21 cellular contexts compared by ENCODE assay signal in genomic region chr10:119505131-119505551, GRCh38. TPM values are rescaled to one million over a fixed set of nuclear protein-coding genes. Genes with fewer than 3 reads are reported as not detected.
DNase-seq lines count a peak whose midpoint lies in the region; ATAC-seq, FAIRE-seq and TF ChIP-seq lines count a peak whose summit lies in the region.
"Had no signal": no experiment of that assay in that cellular context is flagged by ENCODE, and none has a peak within 500 bp of the region (broad histone marks: within the 10 kb centered on the region; RNA-seq: fewer than 3 reads in every experiment).

No MANE protein-coding gene starts in this region.

- H3K4me1 ChIP-seq in CD4-positive, CD25-positive, alpha-beta regulatory T cell (ENCODE audit: control insufficient read depth, insufficient read depth, low read length, poor library complexity, severe bottlenecking): peaks cover 42% of the 10 kb centered on the region
- peaks cover 71% of the 10 kb centered on the region for H3K4me1 ChIP-seq in CD8-positive, alpha-beta memory T cell (ENCODE audit: insufficient read depth, low read length)
- H3K4me1 ChIP-seq in astrocyte (ENCODE audit: insufficient read depth, low read length): no peaks in the 10 kb centered on the region

- no peak for DNase-seq in CD4-positive, CD25-positive, alpha-beta regulatory T cell
- DNase-seq in CD8-positive, alpha-beta memory T cell: peak in 1 of 5 donors; percentile 56
- DNase-seq in astrocyte (ENCODE audit: low read depth): no peak
- DNase-seq in nephron progenitor cell: no peak
- no peak for DNase-seq in NCI-H1436 treated with DMSO at 0.1 percent for 48 hours (lab: John Stamatoyannopoulos, UW)
- no peak for DNase-seq in SKM-1 treated with dmso at 0.1 percent for 144 hours (lab: John Stamatoyannopoulos, UW; ENCODE audit: unreplicated experiment)
- DNase-seq: activated CD4-positive, alpha-beta T cell treated with anti-CD3 and anti-CD28 coated beads for 4 hours; effector CD4-positive, alpha-beta T cell; HCEC 1CT; heart right ventricle; immature natural killer cell; naive B cell; NCI-H82; stimulated activated CD4-positive, alpha-beta T cell treated with anti-CD3 and anti-CD28 coated beads, Interleukin-4, amount 100 ng/mL, for 4 hours had no signal

- FAIRE-seq in astrocyte (lab: Jason Lieb, UNC): no peak
- FAIRE-seq: GM12892 had no signal

- peaks cover 22% of the 10 kb centered on the region for H3K36me3 ChIP-seq in CD4-positive, CD25-positive, alpha-beta regulatory T cell (ENCODE audit: control insufficient read depth, insufficient read depth, low read length)
- H3K36me3 ChIP-seq in CD8-positive, alpha-beta memory T cell (ENCODE audit: insufficient read depth, low read length): peaks cover 18% of the 10 kb centered on the region
- peaks cover 3% of the 10 kb centered on the region for H3K36me3 ChIP-seq in astrocyte (ENCODE audit: insufficient read depth, low read length)

- TF ChIP-seq CTCF in astrocyte (IDR thresholded peaks at IDR 0.05; ENCODE audit: insufficient read depth, low read depth, low read length) (no peak), nephron progenitor cell (IDR thresholded peaks at IDR 0.05) (no peak)

- H4K20me1 ChIP-seq in astrocyte (ENCODE audit: insufficient read depth, low read length): peaks cover 9% of the 10 kb centered on the region

- H3K27ac ChIP-seq in CD4-positive, CD25-positive, alpha-beta regulatory T cell (ENCODE audit: insufficient read depth, low read length, poor library complexity, severe bottlenecking): no peak overlapping the region
- H3K27ac ChIP-seq in CD8-positive, alpha-beta memory T cell (ENCODE audit: low read depth, low read length): no peak overlapping the region
- no peak overlapping the region for H3K27ac ChIP-seq in astrocyte (ENCODE audit: low read depth, low read length)
- H3K27ac ChIP-seq: heart right ventricle had no signal

- H3K27ac Mint-ChIP-seq in CD4-positive, CD25-positive, alpha-beta regulatory T cell: peak overlapping the region; percentile 86 to 97 (median 92)
- H3K27ac Mint-ChIP-seq in CD8-positive, alpha-beta memory T cell: peak overlapping the region; percentile 8 to 99 (median 91)
- H3K27ac Mint-ChIP-seq in astrocyte (ENCODE audit: unreplicated experiment): peak overlapping the region; percentile 26
- H3K27ac Mint-ChIP-seq in nephron progenitor cell: peak overlapping the region; percentile 69
- H3K27ac Mint-ChIP-seq: B cell, progenitor cell of endocrine pancreas had no signal

- CTCF ChIA-PET in CD8-positive, alpha-beta memory T cell (lab: Charles Lee): interaction anchor here (2.1 kb wide), 1 partner anchor 15 kb away, joined by 6 read pairs; no protein-coding TSS in a partner anchor

- H3K79me2 ChIP-seq in astrocyte (ENCODE audit: insufficient read depth, low read length): no peaks in the 10 kb centered on the region

- no peak overlapping the region for H3K9ac ChIP-seq in astrocyte (ENCODE audit: low read length)

- POLR2A ChIA-PET in CD8-positive, alpha-beta memory T cell (lab: Charles Lee): interaction anchor here (0.6 to 1.4 kb wide), 3 partner anchors 12 to 38 kb away, joined by 3 to 6 read pairs (median 6); no protein-coding TSS in a partner anchor

- no peaks in the 10 kb centered on the region for H3K27me3 ChIP-seq in CD4-positive, CD25-positive, alpha-beta regulatory T cell (ENCODE audit: control insufficient read depth, insufficient read depth, low read length)
- H3K27me3 ChIP-seq in CD8-positive, alpha-beta memory T cell (ENCODE audit: insufficient read depth, low read length, poor library complexity, severe bottlenecking): no peaks in the 10 kb centered on the region
- H3K27me3 ChIP-seq in astrocyte (ENCODE audit: insufficient read depth, low read length): no peaks in the 10 kb centered on the region

- peaks cover 13 to 67% (median 42%) of the 10 kb centered on the region in 4 donors for H3K4me1 Mint-ChIP-seq in CD4-positive, CD25-positive, alpha-beta regulatory T cell
- H3K4me1 Mint-ChIP-seq in CD8-positive, alpha-beta memory T cell: peaks cover 57 to 67% (median 62%) of the 10 kb centered on the region in 3 donors
- H3K4me1 Mint-ChIP-seq in astrocyte (ENCODE audit: low read depth, unreplicated experiment) (peaks cover 10% of the 10 kb centered on the region), nephron progenitor cell (peaks cover 50% of the 10 kb centered on the region)

- H3K9me3 ChIP-seq in CD4-positive, CD25-positive, alpha-beta regulatory T cell (ENCODE audit: control insufficient read depth in 2 of 2, low read length in 2 of 2): no peaks in the 10 kb centered on the region
- H3K9me3 ChIP-seq in CD8-positive, alpha-beta memory T cell (ENCODE audit: low read length): no peaks in the 10 kb centered on the region
- no peaks in the 10 kb centered on the region for H3K9me3 ChIP-seq in astrocyte (ENCODE audit: insufficient read depth, low read depth, low read length)
- H3K9me3 ChIP-seq: heart right ventricle had no signal

- no peaks in the 10 kb centered on the region for H3K9me3 Mint-ChIP-seq in CD4-positive, CD25-positive, alpha-beta regulatory T cell
- H3K9me3 Mint-ChIP-seq in CD8-positive, alpha-beta memory T cell: no peaks in the 10 kb centered on the region
- H3K9me3 Mint-ChIP-seq in astrocyte (ENCODE audit: unreplicated experiment) (no peaks in the 10 kb centered on the region), nephron progenitor cell (no peaks in the 10 kb centered on the region)
- H3K9me3 Mint-ChIP-seq: central memory CD8-positive, alpha-beta T cell; immature natural killer cell; naive B cell had no signal

- H3K4me3 Mint-ChIP-seq in CD4-positive, CD25-positive, alpha-beta regulatory T cell: peak overlapping the region in 2 of 4 donors; percentile 54 to 62
- H3K4me3 Mint-ChIP-seq in CD8-positive, alpha-beta memory T cell: peak overlapping the region in 3 of 7 donors; percentile 28 to 63 (median 54)
- H3K4me3 Mint-ChIP-seq in astrocyte (ENCODE audit: unreplicated experiment): no peak overlapping the region
- H3K4me3 Mint-ChIP-seq in nephron progenitor cell: no peak overlapping the region
- H3K4me3 Mint-ChIP-seq: B cell; central memory CD8-positive, alpha-beta T cell; naive B cell had no signal

- no peak for ATAC-seq in CD4-positive, CD25-positive, alpha-beta regulatory T cell (ENCODE audit: low read depth in 2 of 2)
- ATAC-seq in HG02973 (IDR thresholded peaks at IDR 0.05; ENCODE audit: unreplicated experiment) (no peak), GM18868 (IDR thresholded peaks at IDR 0.05; ENCODE audit: unreplicated experiment) (no peak)

- H3K4me3 ChIP-seq in CD4-positive, CD25-positive, alpha-beta regulatory T cell (ENCODE audit: low read depth, low read length): no peak overlapping the region
- peak overlapping the region; percentile 51 for H3K4me3 ChIP-seq in CD8-positive, alpha-beta memory T cell (ENCODE audit: low read length)
- H3K4me3 ChIP-seq in astrocyte (ENCODE audit: insufficient read depth, low read depth, low read length): no peak overlapping the region
- H3K4me3 ChIP-seq: heart right ventricle, lung had no signal

- no peaks in the 10 kb centered on the region for H3K27me3 Mint-ChIP-seq in CD4-positive, CD25-positive, alpha-beta regulatory T cell
- H3K27me3 Mint-ChIP-seq in CD8-positive, alpha-beta memory T cell: no peaks in the 10 kb centered on the region
- peaks cover 6% of the 10 kb centered on the region for H3K27me3 Mint-ChIP-seq in astrocyte (ENCODE audit: low read depth, unreplicated experiment)
- H3K27me3 Mint-ChIP-seq in nephron progenitor cell (ENCODE audit: low read depth, poor library complexity): peaks cover 16% of the 10 kb centered on the region
- H3K27me3 Mint-ChIP-seq: B cell; central memory CD8-positive, alpha-beta T cell; naive B cell had no signal

- no peak overlapping the region for H2AFZ ChIP-seq in astrocyte (ENCODE audit: low read depth, low read length)

- H3K36me3 Mint-ChIP-seq in CD4-positive, CD25-positive, alpha-beta regulatory T cell: peaks cover 34% of the 10 kb centered on the region
- H3K36me3 Mint-ChIP-seq in CD8-positive, alpha-beta memory T cell: peaks cover 2 to 54% (median 12%) of the 10 kb centered on the region in 3 donors
- H3K36me3 Mint-ChIP-seq in astrocyte (ENCODE audit: low read depth, unreplicated experiment): peaks cover 20% of the 10 kb centered on the region
- no peaks in the 10 kb centered on the region for H3K36me3 Mint-ChIP-seq in nephron progenitor cell (ENCODE audit: low read depth)
- H3K36me3 Mint-ChIP-seq: naive B cell had no signal

- no peak overlapping the region for H3K4me2 ChIP-seq in astrocyte (ENCODE audit: low read length)

RNA-seq across cellular contexts. Expression of gene RGS10, which starts 37.4 kb away (rescaled TPM):
- 85.7 TPM for total RNA-seq in CD4-positive, CD25-positive, alpha-beta regulatory T cell
- polyA plus RNA-seq in CD4-positive, CD25-positive, alpha-beta regulatory T cell: 100 to 1,000 TPM; 165 to 188 (median 183) TPM
- total RNA-seq in CD8-positive, alpha-beta memory T cell: 100 to 1,000 TPM; 127 to 130 TPM
- polyA plus RNA-seq in CD8-positive, alpha-beta memory T cell: 182 TPM
- total RNA-seq in astrocyte: 40.0 and 40.1 TPM in 2 replicates

Comparison
In these comparisons a context has a peak if more than half of its experiments do, and no peak if none do; other contexts are left out.
1. H3K27ac Mint-ChIP-seq: peak in every context shown above with its lines; median percentile 92 in CD4-positive, CD25-positive, alpha-beta regulatory T cell; 91 in CD8-positive, alpha-beta memory T cell; 69 in nephron progenitor cell; 26 in astrocyte.